ENCODE assay signal across 21 cellular contexts in genomic region chr9:27350382-27350781, GRCh38. TPM values are rescaled to one million over a fixed set of nuclear protein-coding genes. Genes with fewer than 3 reads are reported as not detected.
"Had no signal": no experiment of that assay in that cellular context is flagged by ENCODE, and none has a peak within 500 bp of the region (broad histone marks: within the 10 kb centered on the region; RNA-seq: fewer than 3 reads in every experiment).

No MANE protein-coding gene starts in this region.

- H3K27ac Mint-ChIP-seq: activated naive CD4-positive, alpha-beta T cell treated with anti-CD3 and anti-CD28 coated beads, Interleukin-2, amount 50 U/mL, for 72 hours; immature natural killer cell; natural killer cell treated with Interleukin-12 subunit alpha and Interleukin-12 subunit beta and Interleukin-15 and Interleukin-18, amount 100 ng/mL, for 72 hours had no signal

- H3K9me3 Mint-ChIP-seq: activated naive CD4-positive, alpha-beta T cell treated with anti-CD3 and anti-CD28 coated beads, Interleukin-2, amount 50 U/mL, for 72 hours; activated T-cell treated with anti-CD3 and anti-CD28 coated beads, Interleukin-2, amount 50 U/mL, for 4 hours; immature natural killer cell; natural killer cell treated with Interleukin-12 subunit alpha and Interleukin-12 subunit beta and Interleukin-15 and Interleukin-18, amount 100 ng/mL, for 72 hours; stimulated activated naive B cell treated with anti-CD40 and anti-IgM and Interleukin-4, amounts not matched to agents 10 μg/mL and 1 μg/mL and 100 μg/mL, for 72 hours had no signal

- H3K27me3 Mint-ChIP-seq: stimulated activated naive B cell treated with anti-CD40 and anti-IgM and Interleukin-4, amounts not matched to agents 10 μg/mL and 1 μg/mL and 100 μg/mL, for 72 hours had no signal

- H2AFZ ChIP-seq: parathyroid adenoma had no signal

- H3K4me3 Mint-ChIP-seq: activated T-cell treated with anti-CD3 and anti-CD28 coated beads, Interleukin-2, amount 50 U/mL, for 4 hours; immature natural killer cell; natural killer cell treated with Interleukin-12 subunit alpha and Interleukin-12 subunit beta and Interleukin-15 and Interleukin-18, amount 100 ng/mL, for 72 hours; stimulated activated naive B cell treated with anti-CD40 and anti-IgM and Interleukin-4, amounts not matched to agents 10 μg/mL and 1 μg/mL and 100 μg/mL, for 72 hours had no signal

- H3K27ac ChIP-seq: cardiac muscle cell, lower lobe of right lung, parathyroid adenoma had no signal

- H3K79me2 ChIP-seq: parathyroid adenoma had no signal

- H3K36me3 Mint-ChIP-seq: immature natural killer cell; natural killer cell treated with Interleukin-12 subunit alpha and Interleukin-12 subunit beta and Interleukin-15 and Interleukin-18, amount 100 ng/mL, for 72 hours had no signal

- ATAC-seq: activated CD4-positive, CD25-positive, alpha-beta regulatory T cell treated with anti-CD3 and anti-CD28 coated beads, Interleukin-2, amount 50 U/mL, for 24 hours; activated naive CD4-positive, alpha-beta T cell treated with anti-CD3 and anti-CD28 coated beads, Interleukin-2, amount 50 U/mL, for 72 hours; activated T-cell treated with anti-CD3 and anti-CD28 coated beads, Interleukin-2, amount 50 U/mL, for 4 hours; heart left ventricle; lower lobe of right lung; natural killer cell treated with Interleukin-12 subunit alpha and Interleukin-12 subunit beta and Interleukin-15 and Interleukin-18, amount 100 ng/mL, for 72 hours; stimulated activated naive B cell treated with anti-CD40 and anti-IgM and Interleukin-4, amounts not matched to agents 10 μg/mL and 1 μg/mL and 100 μg/mL, for 72 hours had no signal

- H3K4me3 ChIP-seq: cardiac muscle cell, heart left ventricle, lower lobe of right lung, spleen, transverse colon had no signal

- H3K4me1 ChIP-seq: parathyroid adenoma had no signal

- DNase-seq: activated CD4-positive, alpha-beta T cell treated with anti-CD3 and anti-CD28 coated beads, Interleukin-2, amount 50 U/mL, for 1 hour; activated CD8-positive, alpha-beta memory T cell treated with anti-CD3 and anti-CD28 coated beads, Interleukin-2, amount 50 U/mL, for 4 hours; activated effector memory CD4-positive, alpha-beta T cell treated with anti-CD3 and anti-CD28 coated beads, Interleukin-2, amount 50 U/mL, for 16 hours; activated T-cell treated with anti-CD3 and anti-CD28 coated beads, Interleukin-2, amount 50 U/mL, for 4 hours; erythroblast; heart left ventricle; immature natural killer cell; kidney glomerular epithelial cell; lower lobe of right lung; spleen; stimulated activated CD4-positive, alpha-beta T cell treated with anti-CD3 and anti-CD28 coated beads, Interleukin-4, amount 100 ng/mL, for 4 hours; stimulated activated naive B cell treated with anti-CD40 and anti-IgM and Interleukin-4, amounts not matched to agents 10 μg/mL and 1 μg/mL and 100 μg/mL, for 72 hours; T1000; transverse colon had no signal

- H3K27me3 ChIP-seq: cardiac muscle cell, heart left ventricle, spleen, transverse colon had no signal

- H3K9ac ChIP-seq: parathyroid adenoma had no signal

RNA-seq across cellular contexts. Expression of gene EQTN, which starts 53.4 kb away (rescaled TPM):
- total RNA-seq: activated naive CD4-positive, alpha-beta T cell treated with anti-CD3 and anti-CD28 coated beads, Interleukin-2, amount 50 U/mL, for 72 hours; activated T-cell treated with anti-CD3 and anti-CD28 coated beads, Interleukin-2, amount 50 U/mL, for 4 hours; cardiac muscle cell; heart left ventricle; lower lobe of right lung; mesenteric fat pad; natural killer cell treated with Interleukin-12 subunit alpha and Interleukin-12 subunit beta and Interleukin-15 and Interleukin-18, amount 100 ng/mL, for 72 hours; T-helper 1 cell treated with Interleukin-12 subunit alpha and Interleukin-12 subunit beta and Interleukin-4 antibody, amounts not matched to agents 30 ng/mL and 1 ng/mL, for 36 hours had no signal
- polyA plus RNA-seq: cardiac muscle cell, heart left ventricle, immature natural killer cell had no signal
